Comparison of ENCODE assay signal across 9 cellular contexts in genomic region chr13:108495686-108496363, GRCh38.
DNase-seq lines count a peak whose midpoint lies in the region; ATAC-seq and TF ChIP-seq lines count a peak whose summit lies in the region.
"Had no signal": no experiment of that assay in that cellular context is flagged by ENCODE, and none has a peak within 500 bp of the region (broad histone marks: within the 10 kb centered on the region; RNA-seq: fewer than 3 reads in every experiment).

No MANE protein-coding gene starts in this region.

- no TSS peak for BruUV-seq in PC-9 (replicated peaks; lab: Mats Ljungman, UMichigan)

- H3K36me3 ChIP-seq in adipocyte (ENCODE audit: control insufficient read depth, insufficient read depth, low read length, severe bottlenecking): no peaks in the 10 kb centered on the region
- no peaks in the 10 kb centered on the region for H3K36me3 ChIP-seq in kidney epithelial cell (ENCODE audit: control insufficient read depth, insufficient read depth, low read length)
- H3K36me3 ChIP-seq in testis (ENCODE audit: low read depth, missing control alignments): no peaks in the 10 kb centered on the region
- no peaks in the 10 kb centered on the region for H3K36me3 ChIP-seq in PC-9 (ENCODE audit: low read depth)
- H3K36me3 ChIP-seq: BLaER1 treated with 17β-estradiol and CSF1 and Interleukin-3, amounts not matched to agents 10 nM and 100 nM had no signal

- H3K9me3 ChIP-seq in adipocyte (ENCODE audit: control insufficient read depth, low read length) (no peaks in the 10 kb centered on the region), testis (no peaks in the 10 kb centered on the region), PC-9 (ENCODE audit: insufficient read depth, low read depth) (no peaks in the 10 kb centered on the region)

- H3K4me1 Mint-ChIP-seq in activated T-cell treated with anti-CD3 and anti-CD28 coated beads, Interleukin-2, amount 50 U/mL, for 24 hours (ENCODE audit: low read depth): peaks cover 13% of the 10 kb centered on the region

- H3K4me2 ChIP-seq in PC-9: no peak overlapping the region
- H3K4me2 ChIP-seq: BLaER1 treated with 17β-estradiol and CSF1 and Interleukin-3, amounts not matched to agents 10 nM and 100 nM had no signal

- DNase-seq in activated T-cell treated with anti-CD3 and anti-CD28 coated beads, Interleukin-2, amount 50 U/mL, for 24 hours: peak; percentile 37
- no peak for DNase-seq in activated T-cell treated with anti-CD3 and anti-CD28 coated beads for 4 hours
- peak; percentile 13 for DNase-seq in adipocyte (ENCODE audit: low read depth)
- DNase-seq in kidney epithelial cell (ENCODE audit: low read depth): no peak
- no peak for DNase-seq in testis
- no peak for DNase-seq in PC-9
- DNase-seq in OCI-M1 (lab: John Stamatoyannopoulos, UW): no peak

- H4K20me1 ChIP-seq in PC-9 (ENCODE audit: insufficient read depth): no peaks in the 10 kb centered on the region
- H4K20me1 ChIP-seq: BLaER1 treated with 17β-estradiol and CSF1 and Interleukin-3, amounts not matched to agents 10 nM and 100 nM had no signal

- no peaks in the 10 kb centered on the region for H3K79me2 ChIP-seq in PC-9 (ENCODE audit: low read depth)

- no peak overlapping the region for H2AFZ ChIP-seq in PC-9

- no peaks in the 10 kb centered on the region for H3K9me2 ChIP-seq in PC-9 (ENCODE audit: insufficient read depth)

- no peaks in the 10 kb centered on the region for H3K9me3 Mint-ChIP-seq in activated T-cell treated with anti-CD3 and anti-CD28 coated beads, Interleukin-2, amount 50 U/mL, for 24 hours

- peaks cover 52% of the 10 kb centered on the region for H3K27me3 Mint-ChIP-seq in activated T-cell treated with anti-CD3 and anti-CD28 coated beads, Interleukin-2, amount 50 U/mL, for 24 hours

- POLR2A ChIA-PET in PC-9 (lab: Charles Lee; ENCODE audit: unreplicated experiment): no interaction called here

- no peak overlapping the region for H3K9ac ChIP-seq in adipocyte (ENCODE audit: low read length)
- H3K9ac ChIP-seq: BLaER1 treated with 17β-estradiol and CSF1 and Interleukin-3, amounts not matched to agents 10 nM and 100 nM had no signal

- ATAC-seq in HG03439 (IDR thresholded peaks at IDR 0.05; ENCODE audit: unreplicated experiment): no peak

- peaks cover 10% of the 10 kb centered on the region for H3K4me1 ChIP-seq in adipocyte (ENCODE audit: control insufficient read depth, insufficient read depth, low read length)
- H3K4me1 ChIP-seq in testis: peaks cover 3% of the 10 kb centered on the region
- no peaks in the 10 kb centered on the region for H3K4me1 ChIP-seq in PC-9 (replicated peaks; ENCODE audit: insufficient read depth)
- H3K4me1 ChIP-seq: BLaER1 treated with 17β-estradiol and CSF1 and Interleukin-3, amounts not matched to agents 10 nM and 100 nM had no signal

- no peaks in the 10 kb centered on the region for H3K36me3 Mint-ChIP-seq in activated T-cell treated with anti-CD3 and anti-CD28 coated beads, Interleukin-2, amount 50 U/mL, for 24 hours (ENCODE audit: low read depth)

- peak overlapping the region; percentile 68 for H3K4me3 Mint-ChIP-seq in activated T-cell treated with anti-CD3 and anti-CD28 coated beads, Interleukin-2, amount 50 U/mL, for 24 hours

- H3K27ac Mint-ChIP-seq in activated T-cell treated with anti-CD3 and anti-CD28 coated beads, Interleukin-2, amount 50 U/mL, for 24 hours: no peak overlapping the region

- H3K27me3 ChIP-seq in adipocyte (replicated peaks; ENCODE audit: control insufficient read depth, insufficient read depth, low read length): peaks cover 36% of the 10 kb centered on the region
- peaks cover 15% of the 10 kb centered on the region for H3K27me3 ChIP-seq in kidney epithelial cell (ENCODE audit: control insufficient read depth, insufficient read depth, low read length)
- no peaks in the 10 kb centered on the region for H3K27me3 ChIP-seq in testis
- peaks cover 5% of the 10 kb centered on the region for H3K27me3 ChIP-seq in PC-9 (ENCODE audit: insufficient read depth, low read depth)
- H3K27me3 ChIP-seq: BLaER1 treated with 17β-estradiol and CSF1 and Interleukin-3, amounts not matched to agents 10 nM and 100 nM had no signal

- intact Hi-C loops in testis (cut with DNase I; ENCODE audit: low total_unique reads): no loop called here
- intact Hi-C loops in PC-9 (cut with micrococcal nuclease; ENCODE audit: unreplicated experiment): no loop called here

- TF ChIP-seq POLR2A in testis (IDR thresholded peaks at IDR 0.05): no peak

- H3K27ac ChIP-seq in testis: no peak overlapping the region
- no peak overlapping the region for H3K27ac ChIP-seq in PC-9
- H3K27ac ChIP-seq: BLaER1 treated with 17β-estradiol and CSF1 and Interleukin-3, amounts not matched to agents 10 nM and 100 nM had no signal

- CTCF ChIA-PET in PC-9 (lab: Charles Lee): no interaction called here

- TF ChIP-seq CTCF in kidney epithelial cell (IDR thresholded peaks at IDR 0.05; ENCODE audit: insufficient read depth, low read length, poor library complexity, severe bottlenecking) (no peak), testis (IDR thresholded peaks at IDR 0.05) (no peak), PC-9 (conservative IDR thresholded peaks at IDR 0.05) (no peak)

- no peaks in the 10 kb centered on the region for H3F3A ChIP-seq in PC-9 (ENCODE audit: insufficient read depth, low read depth)

- H3K4me3 ChIP-seq in adipocyte (ENCODE audit: low read length) (peak overlapping the region; percentile 55), kidney epithelial cell (ENCODE audit: low read depth, low read length) (peak overlapping the region; percentile 27), testis (peak overlapping the region; percentile 29), PC-9 (no peak overlapping the region)
- H3K4me3 ChIP-seq: BLaER1 treated with 17β-estradiol and CSF1 and Interleukin-3, amounts not matched to agents 10 nM and 100 nM had no signal

- WGBS in testis, 2 donors: 1% methylated on average over 19 to 70 of the region's 84 CpGs

Comparison
In these comparisons a context has a peak if more than half of its experiments do, and no peak if none do; other contexts are left out.
1. DNase-seq: peak in activated T-cell treated with anti-CD3 and anti-CD28 coated beads, Interleukin-2, amount 50 U/mL, for 24 hours (single experiment) and adipocyte (single experiment); none in activated T-cell treated with anti-CD3 and anti-CD28 coated beads for 4 hours (single experiment), kidney epithelial cell (single experiment), testis (single experiment), PC-9 (0 of 2) and OCI-M1 (single experiment).